In the genomic region with DNA sequence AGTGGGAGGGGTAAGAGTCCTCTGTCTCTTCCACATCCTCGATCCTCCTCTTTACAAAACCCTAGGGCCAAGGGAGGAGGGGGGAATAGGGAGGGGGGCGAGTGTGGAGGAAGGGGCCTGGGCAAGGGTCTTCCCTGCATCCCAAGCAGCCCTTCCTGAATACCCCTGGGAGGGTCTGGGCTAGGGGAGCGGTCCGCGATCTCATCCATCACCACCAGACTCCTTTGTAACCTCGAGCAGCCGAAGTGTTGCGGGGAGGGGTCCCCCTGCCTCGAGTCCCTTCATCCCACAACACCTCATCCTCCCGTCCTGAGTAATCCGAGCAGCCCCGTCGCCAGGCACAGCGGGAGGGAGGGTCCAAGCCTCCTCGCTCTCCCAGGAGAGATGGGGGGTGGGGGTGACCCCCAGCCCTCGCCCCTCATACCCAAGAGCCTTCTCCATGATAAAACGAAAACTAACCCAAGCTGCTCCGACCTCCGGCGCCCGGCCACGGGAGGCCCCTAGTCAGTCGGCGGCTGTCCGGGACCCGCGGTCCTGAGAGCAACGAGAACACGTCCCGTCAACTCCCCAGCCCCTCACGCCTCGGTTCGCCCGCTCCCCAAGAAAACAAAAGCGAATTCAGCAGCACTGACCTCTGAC, we compare ENCODE assay signal across 8 cellular contexts. TPM values are rescaled to one million over a fixed set of nuclear protein-coding genes. Genes with fewer than 3 reads are reported as not detected.
A peak's percentile ranks its signal among the peaks of the same experiment; 100 is the strongest.
DNase-seq lines count a peak whose midpoint lies in the region; ATAC-seq and TF ChIP-seq lines count a peak whose summit lies in the region.

No MANE protein-coding gene starts in this region.

- peak; percentile 24 for ATAC-seq in GM18505 (IDR thresholded peaks at IDR 0.05; ENCODE audit: unreplicated experiment)
- no peak for ATAC-seq in GM21576 (IDR thresholded peaks at IDR 0.05; ENCODE audit: unreplicated experiment)

- intact Hi-C loops in sigmoid colon (cut with DNase I), result no loop called here

- H3K27ac ChIP-seq in sigmoid colon, result no peak overlapping the region

- H3K36me3 ChIP-seq in sigmoid colon, result no peaks in the 10 kb centered on the region

- H3K4me1 ChIP-seq in sigmoid colon, result peaks cover 0 to 31% (median 25%) of the 10 kb centered on the region in 4 donors

- 5 to 6% methylated on average over 35 of the region's 35 CpGs for WGBS in sigmoid colon, 2 donors

- TF ChIP-seq CTCF in HFF-Myc (IDR thresholded peaks at IDR 0.05; ENCODE audit: low read depth, low read length, missing control alignments) (no peak), fibroblast of the aortic adventitia (IDR thresholded peaks at IDR 0.05; ENCODE audit: insufficient read depth, low read length) (no peak), sigmoid colon (IDR thresholded peaks at IDR 0.05) (no peak)

- DNase-seq in HFF-Myc (ENCODE audit: extremely low read depth, low read depth), result no peak
- peak; percentile 9 for DNase-seq in RPMI8226
- DNase-seq in fibroblast of the aortic adventitia (ENCODE audit: low read depth), result no peak
- no peak for DNase-seq in sigmoid colon
- DNase-seq in stimulated activated CD4-positive, alpha-beta T cell treated with anti-CD3 and anti-CD28 coated beads, Interleukin-12 subunit alpha, Interleukin-12 subunit beta, amount 100 ng/mL, for 4 hours, result no peak
- no peak for DNase-seq in NCI-H2081 (lab: John Stamatoyannopoulos, UW)

- no peaks in the 10 kb centered on the region for H3K9me3 ChIP-seq in sigmoid colon

- no peaks in the 10 kb centered on the region for H3K27me3 ChIP-seq in sigmoid colon

- TF ChIP-seq POLR2A in GM18505 (IDR thresholded peaks at IDR 0.05; ENCODE audit: borderline replicate concordance, extremely low read depth, insufficient read depth, insufficient read length) (no peak), sigmoid colon (IDR thresholded peaks at IDR 0.05) (no peak)

- TF ChIP-seq EP300 in sigmoid colon (IDR thresholded peaks at IDR 0.05), result no peak

- H3K4me3 ChIP-seq in HFF-Myc (replicated peaks; ENCODE audit: low read depth, low read length) (peak overlapping the region; percentile 26), fibroblast of the aortic adventitia (ENCODE audit: low read depth, low read length) (peak overlapping the region; percentile 57), sigmoid colon (peak overlapping the region; percentile 11 to 56 (median 46))

RNA-seq across cellular contexts. Expression of a gene that starts 0.5 kb away (rescaled TPM):
- total RNA-seq in fibroblast of the aortic adventitia (ENCODE audit: low replicate concordance) (not detected in 2 replicates), sigmoid colon (1 to 10 TPM in 3 of 4 donors, under 1 TPM in 1; 0.49 to 2.8 (median 2.2) TPM)
- polyA plus RNA-seq in sigmoid colon, result 10 to 100 TPM in 1 of 3 donors, 1 to 10 TPM in 2; 4.9 to 29.7 (median 9.0) TPM
